Comparison of ENCODE assay signal across 8 cellular contexts in the genomic region with DNA sequence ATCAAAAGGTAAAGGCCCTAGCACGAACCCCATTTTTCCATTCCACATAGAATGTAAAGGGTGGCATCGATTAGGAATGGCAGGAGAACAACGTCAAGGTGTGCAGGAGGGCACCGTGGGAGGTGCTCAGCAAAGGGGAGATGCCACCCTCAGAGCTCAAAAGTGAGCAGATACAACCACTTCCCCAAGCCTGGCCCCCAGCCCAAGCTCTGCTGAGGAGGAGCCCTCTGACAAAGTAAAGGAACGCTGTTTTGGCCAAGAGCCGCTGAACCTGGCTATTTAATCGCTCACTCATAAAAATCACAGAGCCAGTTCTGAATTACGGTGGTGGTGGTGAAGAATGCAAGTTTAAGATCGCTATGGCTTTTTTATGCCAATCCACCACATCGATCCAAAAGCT. TPM values are rescaled to one million over a fixed set of nuclear protein-coding genes. Genes with fewer than 3 reads are reported as not detected.
DNase-seq lines count a peak whose midpoint lies in the region; ATAC-seq, FAIRE-seq and TF ChIP-seq lines count a peak whose summit lies in the region.

No MANE protein-coding gene starts in this region.

- peaks cover 10% of the 10 kb centered on the region for H3K79me2 ChIP-seq in PC-3 (ENCODE audit: low read length)
- no peaks in the 10 kb centered on the region for H3K79me2 ChIP-seq in endothelial cell of umbilical vein (ENCODE audit: control insufficient read depth, insufficient read depth, low read length)

- H3K27me3 ChIP-seq in Caco-2 (replicated peaks; ENCODE audit: control insufficient read depth, insufficient read depth, low read length) (no peaks in the 10 kb centered on the region), PC-3 (ENCODE audit: low read length) (no peaks in the 10 kb centered on the region), endothelial cell of umbilical vein (ENCODE audit: control insufficient read depth in 2 of 2, insufficient read depth in 2 of 2, low read length in 2 of 2) (no peaks in the 10 kb centered on the region), pancreas (no peaks in the 10 kb centered on the region)

- H3K4me3 ChIP-seq in Caco-2 (ENCODE audit: low read depth, low read length) (peak overlapping the region; percentile 88), PC-3 (ENCODE audit: low read length) (peak overlapping the region; percentile 93), endothelial cell of umbilical vein (replicated peaks in 1 of 3; ENCODE audit: insufficient read depth in 1 of 3, low read depth in 1 of 3, low read length in 3 of 3) (peak overlapping the region; percentile 18 to 85 (median 70)), pancreas (peak overlapping the region; percentile 63 to 79 (median 70))

- TF ChIP-seq POLR2A in endothelial cell of umbilical vein (IDR thresholded peaks at IDR 0.05; ENCODE audit: low read depth, low read length), result no peak

- DNase-seq in Caco-2 (no peak), PC-3 (no peak), endothelial cell of umbilical vein (ENCODE audit: low read depth, low spot score) (no peak), pancreas (peak in 3 of 6 donors; percentile 33 to 53 (median 45)), epidermal melanocyte (ENCODE audit: insufficient read length, low spot score) (no peak)

- peak overlapping the region; percentile 99 for H3K4me2 ChIP-seq in PC-3 (ENCODE audit: low read length)
- peak overlapping the region; percentile 73 for H3K4me2 ChIP-seq in endothelial cell of umbilical vein (ENCODE audit: insufficient read depth, low read length)

- no peaks in the 10 kb centered on the region for H3K27me3 Mint-ChIP-seq in Caco-2 (ENCODE audit: insufficient read depth, unreplicated experiment)

- no peaks in the 10 kb centered on the region for H3F3A ChIP-seq in PC-3 (ENCODE audit: low read length, unreplicated experiment)

- H3K27ac Mint-ChIP-seq in Caco-2 (ENCODE audit: unreplicated experiment), result peak overlapping the region; percentile 88

- POLR2A ChIA-PET in Caco-2 (lab: Charles Lee) (interaction anchor here (0.6 kb wide), 3 partner anchors 109 to 252 kb away, joined by 3 to 4 read pairs (median 4); no protein-coding TSS in a partner anchor), PC-3 (lab: Charles Lee; ENCODE audit: unreplicated experiment) (interaction anchor here (0.7 to 1.1 kb wide), 2 partner anchors 206 to 208 kb away, joined by 3 read pairs; partner anchors contain the start of gene LEO1), endothelial cell of umbilical vein (lab: Charles Lee) (interaction anchor here (1.4 kb wide), 1 partner anchor 208 kb away, joined by 5 read pairs; the partner anchor contains the start of gene LEO1)

- H3K9me3 ChIP-seq in Caco-2 (no peaks in the 10 kb centered on the region), PC-3 (ENCODE audit: low read length) (no peaks in the 10 kb centered on the region), endothelial cell of umbilical vein (replicated peaks; ENCODE audit: control insufficient read depth, insufficient read depth, low read length) (no peaks in the 10 kb centered on the region), pancreas (no peaks in the 10 kb centered on the region)

- ATAC-seq in PC-3, result no peak
- peak in 2 of 4 donors; percentile 1 to 4 for ATAC-seq in pancreas
- ATAC-seq in HG02588 (IDR thresholded peaks at IDR 0.05; ENCODE audit: unreplicated experiment), result no peak
- ATAC-seq in HG03571 (IDR thresholded peaks at IDR 0.05; ENCODE audit: unreplicated experiment), result no peak
- ATAC-seq in HG02642 (IDR thresholded peaks at IDR 0.05; ENCODE audit: poor library complexity, unreplicated experiment), result no peak

- BruUV-seq in Caco-2 (replicated peaks; lab: Mats Ljungman, UMichigan), result TSS peak; percentile 59
- TSS peak; percentile 66 for BruUV-seq in PC-3 (replicated peaks; lab: Mats Ljungman, UMichigan)
- BruUV-seq in endothelial cell of umbilical vein (replicated peaks; lab: Mats Ljungman, UMichigan), result TSS peak; percentile 45

- no peaks in the 10 kb centered on the region for H4K20me1 ChIP-seq in PC-3 (ENCODE audit: low read length)
- H4K20me1 ChIP-seq in endothelial cell of umbilical vein (replicated peaks; ENCODE audit: control insufficient read depth, extremely low read depth, insufficient read depth, low read length), result no peaks in the 10 kb centered on the region

- H2AFZ ChIP-seq in PC-3 (ENCODE audit: low read length) (peak overlapping the region; percentile 89), endothelial cell of umbilical vein (ENCODE audit: low read depth, low read length) (peak overlapping the region; percentile 98)

- H3K4me1 ChIP-seq in Caco-2, result peaks cover 9% of the 10 kb centered on the region
- H3K4me1 ChIP-seq in PC-3 (ENCODE audit: insufficient read depth, low read length), result peaks cover 7% of the 10 kb centered on the region; the same call in 1 of the 2 replicates
- H3K4me1 ChIP-seq in endothelial cell of umbilical vein (ENCODE audit: control insufficient read depth, extremely low read depth, insufficient read depth, low read length), result peaks cover 9% of the 10 kb centered on the region
- H3K4me1 ChIP-seq in pancreas, result peaks cover 0 to 6% (median under 1%) of the 10 kb centered on the region in 3 donors

- H3K9ac ChIP-seq in PC-3 (ENCODE audit: low read length), result peak overlapping the region; percentile 68
- peak overlapping the region; percentile 52 for H3K9ac ChIP-seq in endothelial cell of umbilical vein (replicated peaks; ENCODE audit: extremely low read depth, insufficient read depth, low read length)

- TF ChIP-seq CTCF in Caco-2 (IDR thresholded peaks at IDR 0.05; ENCODE audit: insufficient read depth in 1 of 2, low read depth in 1 of 2, low read length in 1 of 2, severe bottlenecking in 1 of 2, unreplicated experiment in 1 of 2) (no peak), PC-3 (conservative IDR thresholded peaks at IDR 0.05; ENCODE audit: low read depth, low read length) (no peak), endothelial cell of umbilical vein (IDR thresholded peaks at IDR 0.05; ENCODE audit: extremely low read depth in 1 of 2, insufficient read depth in 1 of 2, low read depth in 1 of 2, low read length in 2 of 2) (no peak), pancreas (IDR thresholded peaks at IDR 0.05) (no peak)

- H3K4me3 Mint-ChIP-seq in Caco-2 (ENCODE audit: unreplicated experiment), result peak overlapping the region; percentile 97

- WGBS in pancreas, 2 donors, result 8 to 10% methylated on average over 10 of the region's 10 CpGs

- no peaks in the 10 kb centered on the region for H3K9me3 Mint-ChIP-seq in Caco-2 (ENCODE audit: unreplicated experiment)

- intact Hi-C loops in Caco-2 (cut with micrococcal nuclease; ENCODE audit: unreplicated experiment), result no loop called here
- intact Hi-C loops in PC-3 (cut with micrococcal nuclease), result no loop called here
- intact Hi-C loops in endothelial cell of umbilical vein (cut with micrococcal nuclease), result loop anchor here (1.0 kb wide), 1 partner anchor 196 kb away; no protein-coding TSS in a partner anchor
- intact Hi-C loops in pancreas (cut with DNase I), result no loop called here

- peaks cover 6% of the 10 kb centered on the region for H3K36me3 Mint-ChIP-seq in Caco-2 (ENCODE audit: insufficient read depth, unreplicated experiment)

- H3K27ac ChIP-seq in PC-3 (ENCODE audit: low read length), result peak overlapping the region; percentile 56
- peak overlapping the region; percentile 58 for H3K27ac ChIP-seq in endothelial cell of umbilical vein (ENCODE audit: insufficient read depth, low read depth, low read length)
- peak overlapping the region; percentile 80 to 87 (median 82) for H3K27ac ChIP-seq in pancreas

- FAIRE-seq in endothelial cell of umbilical vein (lab: Jason Lieb, UNC) (peak; percentile 52), pancreas (lab: Jason Lieb, UNC) (no peak)

- H3K9me2 ChIP-seq in PC-3 (replicated peaks; ENCODE audit: low read length), result no peaks in the 10 kb centered on the region

- dilution Hi-C loops in endothelial cell of umbilical vein (cut with MboI; ENCODE audit: extremely low pct_ligation_motif_present, low sequenced_read_pairs), result no loop called here

- CTCF ChIA-PET in Caco-2 (lab: Charles Lee) (interaction anchor here (1.2 to 1.8 kb wide), 4 partner anchors 25 to 49 kb away, joined by 3 to 9 read pairs (median 5); no protein-coding TSS in a partner anchor), PC-3 (lab: Charles Lee) (no interaction called here), endothelial cell of umbilical vein (lab: Charles Lee) (interaction anchor here (0.6 to 2.8 kb wide), 8 partner anchors 16 to 206 kb away, joined by 3 to 17 read pairs (median 4); no protein-coding TSS in a partner anchor)

- H3K4me1 Mint-ChIP-seq in Caco-2 (ENCODE audit: low read depth, unreplicated experiment), result no peaks in the 10 kb centered on the region

- no peaks in the 10 kb centered on the region for H3K36me3 ChIP-seq in Caco-2 (ENCODE audit: control insufficient read depth, insufficient read depth, low read length)
- no peaks in the 10 kb centered on the region for H3K36me3 ChIP-seq in PC-3 (ENCODE audit: low read depth, low read length)
- H3K36me3 ChIP-seq in endothelial cell of umbilical vein (ENCODE audit: control insufficient read depth in 2 of 2, extremely low read depth in 1 of 2, insufficient read depth in 2 of 2, low read length in 2 of 2), result no peaks in the 10 kb centered on the region
- no peaks in the 10 kb centered on the region for H3K36me3 ChIP-seq in pancreas

- no peaks in the 10 kb centered on the region for H3K9me1 ChIP-seq in endothelial cell of umbilical vein (replicated peaks; ENCODE audit: control insufficient read depth, extremely low read depth, insufficient read depth, low read length)

TF ChIP-seq in endothelial cell of umbilical vein, 7 proteins besides CTCF, POLR2A, EP300 and RAD21 (continues in another document):
- no peak for TF ChIP-seq FOS (IDR thresholded peaks at IDR 0.05; ENCODE audit: borderline replicate concordance, insufficient read depth, low read length)
- no peak for TF ChIP-seq MYC (IDR thresholded peaks at IDR 0.05; ENCODE audit: low read depth, low read length)
- TF ChIP-seq EZH2 (IDR thresholded peaks at IDR 0.05; ENCODE audit: borderline replicate concordance, low read depth, low read length, severe bottlenecking), result no peak
- no peak for TF ChIP-seq GATA2 (IDR thresholded peaks at IDR 0.05; ENCODE audit: insufficient read depth, insufficient read length, low read depth, low read length)

RNA-seq across cellular contexts. Expression of gene GNB5, which starts 12.4 kb away (rescaled TPM):
- total RNA-seq in Caco-2 (2022) (19.8 and 23.2 TPM in 2 replicates), PC-3 (2014; rRNA removed) (49.3 and 54.7 TPM in 2 replicates), endothelial cell of umbilical vein (16.8 and 19.1 TPM in 2 replicates), pancreas (10 to 100 TPM; 12.2 to 19.0 (median 15.6) TPM)
- polyA plus RNA-seq in endothelial cell of umbilical vein (11.7 and 15.6 TPM in 2 replicates), pancreas (10 to 100 TPM; 15.7 to 28.2 TPM)
- 20.3 and 20.5 TPM in 2 replicates for polyA plus RNA-seq in endothelial cell of umbilical vein (2011; cell fraction: cytosol; rRNA removed)
- polyA plus RNA-seq in endothelial cell of umbilical vein (2011; cell fraction: nucleus; rRNA removed), result 18.1 and 21.5 TPM in 2 replicates
- 20.3 and 21.7 TPM in 2 replicates for polyA plus RNA-seq in endothelial cell of umbilical vein (2012)
- polyA minus RNA-seq in endothelial cell of umbilical vein, result 25.7 and 31.6 TPM in 2 replicates
- 32.1 TPM for polyA minus RNA-seq in endothelial cell of umbilical vein (2011; cell fraction: cytosol; rRNA and poly(A)+ RNA removed)
- 21.9 and 23.3 TPM in 2 replicates for polyA minus RNA-seq in endothelial cell of umbilical vein (2011; cell fraction: nucleus; rRNA and poly(A)+ RNA removed)
